In the genomic region with DNA sequence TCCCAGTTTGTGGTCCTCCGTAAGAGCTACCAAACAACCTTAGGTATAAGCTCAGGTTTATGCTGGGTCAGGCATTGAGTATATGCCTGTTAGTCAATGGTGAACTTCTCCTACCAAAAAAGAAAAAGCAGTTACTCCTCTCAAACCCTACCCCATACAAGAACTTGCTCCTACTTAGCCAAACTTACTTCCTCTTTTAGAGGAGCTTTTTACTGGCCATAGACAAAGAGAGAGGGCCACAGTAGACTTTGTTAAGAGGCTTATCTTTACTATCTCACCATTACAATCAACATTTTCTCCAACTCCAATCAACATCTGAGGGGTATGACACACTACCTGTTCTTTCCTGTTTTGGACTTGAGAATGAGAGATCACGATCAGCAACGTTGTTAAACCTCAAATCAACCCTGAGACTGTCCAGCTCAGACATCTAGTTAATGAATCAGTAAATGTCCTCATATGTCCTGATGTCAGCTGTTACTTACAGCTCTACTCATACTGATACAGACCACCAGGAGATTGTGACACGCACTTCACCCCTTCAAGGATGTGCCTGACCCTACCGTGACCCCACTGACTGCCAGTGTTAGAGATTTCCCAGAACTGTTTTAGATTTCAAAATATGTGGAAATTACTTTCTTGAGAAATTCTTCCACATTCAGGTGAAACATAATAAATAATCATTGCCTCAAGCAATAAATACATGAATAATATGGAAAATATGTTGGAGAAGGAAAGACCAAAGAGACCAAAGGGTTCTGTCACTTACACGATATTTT, we compare ENCODE assay signal across 10 cellular contexts. TPM values are rescaled to one million over a fixed set of nuclear protein-coding genes. Genes with fewer than 3 reads are reported as not detected.
DNase-seq lines count a peak whose midpoint lies in the region; ATAC-seq, FAIRE-seq and TF ChIP-seq lines count a peak whose summit lies in the region.
"Had no signal": no experiment of that assay in that cellular context is flagged by ENCODE, and none has a peak within 500 bp of the region (broad histone marks: within the 10 kb centered on the region; RNA-seq: fewer than 3 reads in every experiment).

No MANE protein-coding gene starts in this region.

- no peak for TF ChIP-seq CTCF in astrocyte (IDR thresholded peaks at IDR 0.05; ENCODE audit: insufficient read depth, low read depth, low read length)

- no peaks in the 10 kb centered on the region for H3K36me3 ChIP-seq in astrocyte (ENCODE audit: insufficient read depth, low read length)

- peak; percentile 68 for DNase-seq in activated effector memory CD4-positive, alpha-beta T cell treated with anti-CD3 and anti-CD28 coated beads, Interleukin-2, amount 50 U/mL, for 16 hours
- DNase-seq in activated effector memory CD4-positive, alpha-beta T cell treated with Interleukin-2 at 50 U/mL for 16 hours: no peak
- DNase-seq in HTR-8/SVneo (ENCODE audit: insufficient read length, low spot score) (peak; percentile 59), astrocyte (ENCODE audit: low read depth) (peak; percentile 56), DMS79 (lab: John Stamatoyannopoulos, UW) (no peak), NCI-H187 treated with DMSO at 0.1 percent for 48 hours (lab: John Stamatoyannopoulos, UW) (no peak)
- DNase-seq in stimulated activated CD8-positive, alpha-beta memory T cell treated with anti-CD3 and anti-CD28 coated beads, Interleukin-7, amount 100 ng/mL, for 48 hours (ENCODE audit: extremely low read depth in 1 of 2, low read depth in 1 of 2): peak; percentile 8 to 59
- DNase-seq: C1 segment of cervical spinal cord, NCI-H748 treated with DMSO at 0.1 percent for 48 hours had no signal

- H3K27ac Mint-ChIP-seq in astrocyte (ENCODE audit: unreplicated experiment): no peak overlapping the region

- ATAC-seq in GM19328 (IDR thresholded peaks at IDR 0.05; ENCODE audit: unreplicated experiment): no peak

- no peaks in the 10 kb centered on the region for H3K36me3 Mint-ChIP-seq in astrocyte (ENCODE audit: low read depth, unreplicated experiment)

- H3K79me2 ChIP-seq in astrocyte (ENCODE audit: insufficient read depth, low read length): no peaks in the 10 kb centered on the region

- H2AFZ ChIP-seq in astrocyte (ENCODE audit: low read depth, low read length): no peak overlapping the region

- FAIRE-seq in HTR-8/SVneo (lab: Jason Lieb, UNC) (no peak), astrocyte (lab: Jason Lieb, UNC) (no peak)

- no peak overlapping the region for H3K4me3 Mint-ChIP-seq in astrocyte (ENCODE audit: unreplicated experiment)

- no peak overlapping the region for H3K4me3 ChIP-seq in astrocyte (ENCODE audit: insufficient read depth, low read depth, low read length)

- peaks cover 20% of the 10 kb centered on the region for H3K4me1 Mint-ChIP-seq in astrocyte (ENCODE audit: low read depth, unreplicated experiment)

- no peak overlapping the region for H3K9ac ChIP-seq in astrocyte (ENCODE audit: low read length)

- H3K9me3 ChIP-seq in astrocyte (ENCODE audit: insufficient read depth, low read depth, low read length): no peaks in the 10 kb centered on the region

- H3K27me3 Mint-ChIP-seq in astrocyte (ENCODE audit: low read depth, unreplicated experiment): no peaks in the 10 kb centered on the region

- H3K4me1 ChIP-seq in astrocyte (ENCODE audit: insufficient read depth, low read length): peaks cover 5% of the 10 kb centered on the region

- H3K27me3 ChIP-seq in astrocyte (ENCODE audit: insufficient read depth, low read length): no peaks in the 10 kb centered on the region

- H3K4me2 ChIP-seq in astrocyte (ENCODE audit: low read length): no peak overlapping the region

- H4K20me1 ChIP-seq in astrocyte (ENCODE audit: insufficient read depth, low read length): no peaks in the 10 kb centered on the region

- no peak overlapping the region for H3K27ac ChIP-seq in astrocyte (ENCODE audit: low read depth, low read length)

- H3K9me3 Mint-ChIP-seq in astrocyte (ENCODE audit: unreplicated experiment): peaks cover 4% of the 10 kb centered on the region

RNA-seq across cellular contexts. Expression of gene CCDC71L, which starts 18.4 kb away (rescaled TPM):
- total RNA-seq in astrocyte: 26.8 TPM in 2 replicates

Comparison
In these comparisons a context has a peak if more than half of its experiments do, and no peak if none do; other contexts are left out.
1. DNase-seq: peak in activated effector memory CD4-positive, alpha-beta T cell treated with anti-CD3 and anti-CD28 coated beads, Interleukin-2, amount 50 U/mL, for 16 hours (single experiment), HTR-8/SVneo (single experiment), astrocyte (single experiment) and stimulated activated CD8-positive, alpha-beta memory T cell treated with anti-CD3 and anti-CD28 coated beads, Interleukin-7, amount 100 ng/mL, for 48 hours (2 of 2); none in activated effector memory CD4-positive, alpha-beta T cell treated with Interleukin-2 at 50 U/mL for 16 hours (single experiment), DMS79 (single experiment) and NCI-H187 treated with DMSO at 0.1 percent for 48 hours (single experiment).